In the genomic region with DNA sequence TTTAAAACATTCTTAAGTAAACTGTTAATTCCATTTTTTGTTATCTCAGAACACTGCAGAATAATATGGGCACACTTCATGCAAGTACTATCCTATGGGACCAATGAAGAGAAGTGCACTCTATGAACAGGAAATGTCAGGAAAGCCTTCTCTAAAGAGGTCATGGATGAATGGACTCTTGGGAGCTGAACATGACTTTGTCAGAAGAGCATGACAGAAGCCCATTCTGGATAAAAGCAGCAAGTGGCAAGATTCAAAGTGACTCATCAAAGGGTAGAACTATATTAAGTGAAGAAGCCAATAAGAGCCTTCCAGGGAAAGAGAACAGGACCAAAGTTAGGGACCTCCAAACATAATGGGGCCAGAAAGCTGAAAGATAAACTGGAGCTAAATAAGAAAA, we compare ENCODE assay signal across 16 cellular contexts.
DNase-seq lines count a peak whose midpoint lies in the region; ATAC-seq and TF ChIP-seq lines count a peak whose summit lies in the region.
"Had no signal": no experiment of that assay in that cellular context is flagged by ENCODE, and none has a peak within 500 bp of the region (broad histone marks: within the 10 kb centered on the region; RNA-seq: fewer than 3 reads in every experiment).

No MANE protein-coding gene starts in this region.

- intact Hi-C loops in CD4-positive, alpha-beta memory T cell (cut with micrococcal nuclease): no loop called here

- no peak overlapping the region for H3K27ac ChIP-seq in CD4-positive, alpha-beta memory T cell (ENCODE audit: low read depth, low read length)
- H3K27ac ChIP-seq: suprapubic skin had no signal

- H3K4me1 Mint-ChIP-seq in CD4-positive, alpha-beta memory T cell: peaks cover 65 to 89% (median 78%) of the 10 kb centered on the region in 4 donors
- H3K4me1 Mint-ChIP-seq: endodermal cell had no signal

- ATAC-seq in HG02798 (IDR thresholded peaks at IDR 0.05; ENCODE audit: poor library complexity, unreplicated experiment): no peak
- ATAC-seq in activated CD4-positive, CD25-positive, alpha-beta regulatory T cell treated with anti-CD3 and anti-CD28 coated beads, Interleukin-2, amount 50 U/mL, for 24 hours: no peak
- ATAC-seq: SK-N-SH treated with all-trans-retinoic acid at 6 μM for 48 hours had no signal

- DNase-seq in CD4-positive, alpha-beta memory T cell: no peak
- DNase-seq in DMS79 treated with DMSO at 0.1 percent for 48 hours (lab: John Stamatoyannopoulos, UW) (peak; percentile 66), NCI-H510A treated with DMSO at 0.1 percent for 48 hours (lab: John Stamatoyannopoulos, UW) (peak; percentile 74), kidney epithelial cell (ENCODE audit: low read depth) (peak; percentile 50), DMS153 treated with DMSO at 0.1 percent for 48 hours (lab: John Stamatoyannopoulos, UW; ENCODE audit: unreplicated experiment) (no peak)
- DNase-seq: caudate nucleus, COR-L47, endodermal cell, MG63, OCI-M1 had no signal

- no peaks in the 10 kb centered on the region for H3K36me3 ChIP-seq in CD4-positive, alpha-beta memory T cell (ENCODE audit: insufficient read depth, low read length)
- H3K36me3 ChIP-seq in kidney epithelial cell (ENCODE audit: control insufficient read depth, insufficient read depth, low read length): no peaks in the 10 kb centered on the region

- H3K27me3 Mint-ChIP-seq in CD4-positive, alpha-beta memory T cell: no peaks in the 10 kb centered on the region

- TF ChIP-seq CTCF in kidney epithelial cell (IDR thresholded peaks at IDR 0.05; ENCODE audit: insufficient read depth, low read length, poor library complexity, severe bottlenecking): no peak

- no peaks in the 10 kb centered on the region for H3K27me3 ChIP-seq in CD4-positive, alpha-beta memory T cell (ENCODE audit: insufficient read depth, low read length)
- no peaks in the 10 kb centered on the region for H3K27me3 ChIP-seq in kidney epithelial cell (ENCODE audit: control insufficient read depth, insufficient read depth, low read length)
- H3K27me3 ChIP-seq: MG63, suprapubic skin had no signal

- H3K9me3 Mint-ChIP-seq in CD4-positive, alpha-beta memory T cell: no peaks in the 10 kb centered on the region
- H3K9me3 Mint-ChIP-seq: endodermal cell, neural crest cell had no signal

- CTCF ChIA-PET in CD4-positive, alpha-beta memory T cell (lab: Charles Lee; ENCODE audit: partially characterized antibody): interaction anchor here (1.0 to 1.8 kb wide), 2 partner anchors 8 to 467 kb away, joined by 3 to 7 read pairs; no protein-coding TSS in a partner anchor

- peak overlapping the region in 4 of 7 donors; percentile 1 to 47 (median 36) for H3K27ac Mint-ChIP-seq in CD4-positive, alpha-beta memory T cell
- H3K27ac Mint-ChIP-seq: endodermal cell had no signal

- POLR2A ChIA-PET in CD4-positive, alpha-beta memory T cell (lab: Charles Lee; ENCODE audit: partially characterized antibody): interaction anchor here (0.8 to 5.2 kb wide), 5 partner anchors 9 to 95 kb away, joined by 3 to 34 read pairs (median 4); no protein-coding TSS in a partner anchor

- no peak overlapping the region for H3K4me3 ChIP-seq in CD4-positive, alpha-beta memory T cell (ENCODE audit: low read length in 2 of 2)
- no peak overlapping the region for H3K4me3 ChIP-seq in kidney epithelial cell (ENCODE audit: low read depth, low read length)
- H3K4me3 ChIP-seq: lung, MG63, suprapubic skin had no signal

- peaks cover 33 to 53% of the 10 kb centered on the region in 2 donors for H3K36me3 Mint-ChIP-seq in CD4-positive, alpha-beta memory T cell

- H3K4me1 ChIP-seq in CD4-positive, alpha-beta memory T cell (ENCODE audit: insufficient read depth, low read length): peaks cover 82% of the 10 kb centered on the region
- H3K4me1 ChIP-seq: suprapubic skin had no signal

- peak overlapping the region in 3 of 8 donors; percentile 4 to 27 (median 25) for H3K4me3 Mint-ChIP-seq in CD4-positive, alpha-beta memory T cell
- H3K4me3 Mint-ChIP-seq: endodermal cell, neural crest cell had no signal

- no peaks in the 10 kb centered on the region for H3K9me3 ChIP-seq in CD4-positive, alpha-beta memory T cell (ENCODE audit: control insufficient read depth in 1 of 2, low read length in 2 of 2)
- H3K9me3 ChIP-seq: MG63, suprapubic skin had no signal

Comparison
In these comparisons a context has a peak if more than half of its experiments do, and no peak if none do; other contexts are left out.
1. DNase-seq: peak in DMS79 treated with DMSO at 0.1 percent for 48 hours (single experiment), NCI-H510A treated with DMSO at 0.1 percent for 48 hours (single experiment) and kidney epithelial cell (single experiment); none in CD4-positive, alpha-beta memory T cell (0 of 5) and DMS153 treated with DMSO at 0.1 percent for 48 hours (single experiment).